ENCODE assay signal across 8 cellular contexts in the genomic region with DNA sequence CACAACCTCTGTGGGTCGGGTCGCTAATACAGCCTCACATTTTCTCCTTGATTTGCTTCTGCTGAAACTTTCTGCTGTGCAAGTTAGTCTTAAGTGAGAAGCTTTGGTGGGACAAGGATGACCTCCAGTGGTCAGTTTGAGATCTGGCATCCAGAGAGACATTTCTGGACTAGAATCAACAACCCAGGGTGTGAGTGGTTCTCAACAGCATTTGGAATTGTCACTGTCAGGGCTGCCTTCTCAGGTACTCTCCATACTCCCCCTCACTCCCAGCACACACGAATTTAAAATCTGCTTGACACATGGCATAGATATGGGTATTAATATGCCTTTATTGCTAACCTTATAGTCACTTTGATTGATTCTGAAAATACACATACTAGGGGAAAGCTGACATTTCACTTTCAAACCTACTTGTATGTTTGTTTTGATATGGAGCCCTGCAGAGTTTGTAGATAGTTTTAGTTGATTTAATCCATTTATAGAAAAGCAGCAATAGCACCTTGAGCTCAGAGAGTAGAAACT. TPM values are rescaled to one million over a fixed set of nuclear protein-coding genes. Genes with fewer than 3 reads are reported as not detected.
DNase-seq lines count a peak whose midpoint lies in the region; ATAC-seq, FAIRE-seq and TF ChIP-seq lines count a peak whose summit lies in the region.

No MANE protein-coding gene starts in this region.

- TF ChIP-seq POLR2A in A549 (IDR thresholded peaks at IDR 0.05; ENCODE audit: low read length) (no peak), GM12892 (IDR thresholded peaks at IDR 0.05; ENCODE audit: low read depth, low read length) (no peak)

- intact Hi-C loops in activated CD4-positive, alpha-beta T cell treated with anti-CD3 and anti-CD28 coated beads, Interleukin-2, amount 10 ng/mL, durations not matched to agents 24 days and 14 days (cut with micrococcal nuclease): loop anchor here (1.0 kb wide), 2 partner anchors 60 to 243 kb away; no protein-coding TSS in a partner anchor

- WGBS in A549 (ENCODE audit: missing lambda C conversion rate): under 1% methylated on average over 3 of the region's 3 CpGs

- FAIRE-seq in A549 (lab: Jason Lieb, UNC): peak; percentile 32
- FAIRE-seq in GM12892 (lab: Jason Lieb, UNC): peak; percentile 27

- peak; percentile 78 to 83 for DNase-seq in A549 (ENCODE audit: low read depth in 1 of 2, low spot score in 1 of 2)
- no peak for DNase-seq in GM12892 (ENCODE audit: insufficient read length)
- DNase-seq in NCI-H510A (lab: John Stamatoyannopoulos, UW): peak; percentile 49
- DNase-seq in activated CD4-positive, alpha-beta T cell treated with anti-CD3 and anti-CD28 coated beads, Interleukin-2, amount 10 ng/mL, durations not matched to agents 24 days and 14 days: peak; percentile 84
- DNase-seq in effector CD8-positive, alpha-beta T cell (lab: John Stamatoyannopoulos, UW): peak; percentile 12
- DNase-seq in lung microvascular endothelial cell (ENCODE audit: low read depth in 2 of 2): peak; percentile 75 to 83
- DNase-seq in stimulated activated effector memory CD8-positive, alpha-beta T cell treated with anti-CD3 and anti-CD28 coated beads, Interleukin-12 subunit alpha, Interleukin-12 subunit beta, amount 100 ng/mL, for 72 hours (ENCODE audit: low spot score in 2 of 2): peak; percentile 4 to 53

- no peaks in the 10 kb centered on the region for H3K4me1 Mint-ChIP-seq in activated CD4-positive, alpha-beta T cell treated with anti-CD3 and anti-CD28 coated beads, Interleukin-2, amount 10 ng/mL, durations not matched to agents 24 days and 14 days
- no peaks in the 10 kb centered on the region for H3K4me1 Mint-ChIP-seq in stimulated activated effector memory CD8-positive, alpha-beta T cell treated with anti-CD3 and anti-CD28 coated beads, Interleukin-12 subunit alpha, Interleukin-12 subunit beta, amount 100 ng/mL, for 72 hours

- no peak overlapping the region for H3K27ac Mint-ChIP-seq in activated CD4-positive, alpha-beta T cell treated with anti-CD3 and anti-CD28 coated beads, Interleukin-2, amount 10 ng/mL, durations not matched to agents 24 days and 14 days
- H3K27ac Mint-ChIP-seq in stimulated activated effector memory CD8-positive, alpha-beta T cell treated with anti-CD3 and anti-CD28 coated beads, Interleukin-12 subunit alpha, Interleukin-12 subunit beta, amount 100 ng/mL, for 72 hours: no peak overlapping the region

- H3K4me1 ChIP-seq in A549: no peaks in the 10 kb centered on the region

- no peaks in the 10 kb centered on the region for H3K36me3 Mint-ChIP-seq in activated CD4-positive, alpha-beta T cell treated with anti-CD3 and anti-CD28 coated beads, Interleukin-2, amount 10 ng/mL, durations not matched to agents 24 days and 14 days (ENCODE audit: low read depth)
- H3K36me3 Mint-ChIP-seq in stimulated activated effector memory CD8-positive, alpha-beta T cell treated with anti-CD3 and anti-CD28 coated beads, Interleukin-12 subunit alpha, Interleukin-12 subunit beta, amount 100 ng/mL, for 72 hours: no peaks in the 10 kb centered on the region

- no peak overlapping the region for H3K4me3 Mint-ChIP-seq in activated CD4-positive, alpha-beta T cell treated with anti-CD3 and anti-CD28 coated beads, Interleukin-2, amount 10 ng/mL, durations not matched to agents 24 days and 14 days
- no peak overlapping the region for H3K4me3 Mint-ChIP-seq in stimulated activated effector memory CD8-positive, alpha-beta T cell treated with anti-CD3 and anti-CD28 coated beads, Interleukin-12 subunit alpha, Interleukin-12 subunit beta, amount 100 ng/mL, for 72 hours

- ATAC-seq in A549: peak; percentile 86 to 95
- ATAC-seq in HG03342 (IDR thresholded peaks at IDR 0.05; ENCODE audit: unreplicated experiment): peak; percentile 76
- ATAC-seq in stimulated activated effector memory CD8-positive, alpha-beta T cell treated with anti-CD3 and anti-CD28 coated beads, Interleukin-12 subunit alpha, Interleukin-12 subunit beta, amount 100 ng/mL, for 72 hours: peak; percentile 67

- H3K27ac ChIP-seq in A549: no peak overlapping the region

- CTCF ChIA-PET in A549 (lab: Yijun Ruan, JAX): interaction anchor here (0.6 to 4.3 kb wide), 53 partner anchors 9 to 1269 kb away, joined by 3 to 56 read pairs (median 4); a partner anchor contains a TSS

- POLR2A ChIA-PET in A549 (lab: Yijun Ruan, JAX): no interaction called here

- peaks cover 15% of the 10 kb centered on the region for H3K27me3 Mint-ChIP-seq in activated CD4-positive, alpha-beta T cell treated with anti-CD3 and anti-CD28 coated beads, Interleukin-2, amount 10 ng/mL, durations not matched to agents 24 days and 14 days

- TF ChIP-seq EP300 in A549 (IDR thresholded peaks at IDR 0.05): no peak

- H3K9me3 ChIP-seq in A549: no peaks in the 10 kb centered on the region

- TF ChIP-seq CTCF in A549 (IDR thresholded peaks at IDR 0.05): peak; percentile 93

- H3K9me3 Mint-ChIP-seq in activated CD4-positive, alpha-beta T cell treated with anti-CD3 and anti-CD28 coated beads, Interleukin-2, amount 10 ng/mL, durations not matched to agents 24 days and 14 days: no peaks in the 10 kb centered on the region
- H3K9me3 Mint-ChIP-seq in stimulated activated effector memory CD8-positive, alpha-beta T cell treated with anti-CD3 and anti-CD28 coated beads, Interleukin-12 subunit alpha, Interleukin-12 subunit beta, amount 100 ng/mL, for 72 hours: no peaks in the 10 kb centered on the region

- peak; percentile 94 to 96 for TF ChIP-seq RAD21 in A549 (conservative IDR thresholded peaks at IDR 0.05 in 1 of 2, IDR thresholded peaks at IDR 0.05 in 1 of 2)

- H3K4me3 ChIP-seq in A549: no peak overlapping the region

- H3K4me2 ChIP-seq in A549: peak overlapping the region; percentile 28; the same call in 1 of the 3 replicates

TF ChIP-seq in A549, 52 proteins besides CTCF, POLR2A, EP300 and RAD21:
- TF ChIP-seq SMC3 (IDR thresholded peaks at IDR 0.05): peak; percentile 78
- TF ChIP-seq MAFK (IDR thresholded peaks at IDR 0.05; ENCODE audit: partially characterized antibody): no peak
- no peak for TF ChIP-seq HDAC2 (IDR thresholded peaks at IDR 0.05)
- TF ChIP-seq HOXB5 (CRISPR knock-in tag; IDR thresholded peaks at IDR 0.05): no peak
- TF ChIP-seq ZSCAN20 (CRISPR knock-in tag; IDR thresholded peaks at IDR 0.05): no peak
- TF ChIP-seq, protein P1, sequence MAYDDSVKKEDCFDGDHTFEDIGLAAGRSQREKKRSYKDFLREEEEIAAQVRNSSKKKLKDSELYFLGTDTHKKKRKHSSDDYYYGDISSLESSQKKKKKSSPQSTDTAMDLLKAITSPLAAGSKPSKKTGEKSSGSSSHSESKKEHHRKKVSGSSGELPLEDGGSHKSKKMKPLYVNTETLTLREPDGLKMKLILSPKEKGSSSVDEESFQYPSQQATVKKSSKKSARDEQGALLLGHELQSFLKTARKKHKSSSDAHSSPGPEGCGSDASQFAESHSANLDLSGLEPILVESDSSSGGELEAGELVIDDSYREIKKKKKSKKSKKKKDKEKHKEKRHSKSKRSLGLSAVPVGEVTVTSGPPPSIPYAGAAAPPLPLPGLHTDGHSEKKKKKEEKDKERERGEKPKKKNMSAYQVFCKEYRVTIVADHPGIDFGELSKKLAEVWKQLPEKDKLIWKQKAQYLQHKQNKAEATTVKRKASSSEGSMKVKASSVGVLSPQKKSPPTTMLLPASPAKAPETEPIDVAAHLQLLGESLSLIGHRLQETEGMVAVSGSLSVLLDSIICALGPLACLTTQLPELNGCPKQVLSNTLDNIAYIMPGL (CRISPR knock-in tag; IDR thresholded peaks at IDR 0.05; ENCODE audit: borderline replicate concordance): no peak
- TF ChIP-seq MYC (IDR thresholded peaks at IDR 0.05; ENCODE audit: borderline replicate concordance, low read length): no peak
TF ChIP-seq in A549: peak in this region for 1.

RNA-seq across cellular contexts. Expression of a gene that starts 13.2 kb away (rescaled TPM):
- polyA plus RNA-seq in A549 (2011; rRNA removed) (not detected in 2 replicates), A549 (2017; fragmentation: RNase III; extraction: RNeasy Plus Mini Kit Qiagen cat#74134 plus additional on column Dnase treatment) (not detected in 3 replicates)
- not detected in 2 replicates for polyA plus RNA-seq in A549 (2012; cell fraction: cytosol; rRNA removed)
- not detected in 2 replicates for polyA plus RNA-seq in A549 (2012; cell fraction: nucleus; rRNA removed)
- polyA minus RNA-seq in A549 (2011; rRNA and poly(A)+ RNA removed): not detected in 2 replicates
- not detected for polyA plus RNA-seq in GM12892 (2012; ENCODE audit: missing spikeins)
- total RNA-seq in activated CD4-positive, alpha-beta T cell treated with anti-CD3 and anti-CD28 coated beads, Interleukin-2, amount 10 ng/mL, durations not matched to agents 24 days and 14 days: not detected in 2 replicates
- total RNA-seq in lung microvascular endothelial cell: not detected in 2 replicates

RNA-seq across cellular contexts. Expression of a gene that starts 31.5 kb away (rescaled TPM):
- polyA plus RNA-seq in A549 (2011; rRNA removed) (128 and 216 TPM in 2 replicates), A549 (2017; fragmentation: RNase III; extraction: RNeasy Plus Mini Kit Qiagen cat#74134 plus additional on column Dnase treatment) (166 to 185 TPM (median 178 TPM) in 3 replicates)
- 48.8 and 70.9 TPM in 2 replicates for polyA plus RNA-seq in A549 (2012; cell fraction: cytosol; rRNA removed)
- 22.0 and 33.0 TPM in 2 replicates for polyA plus RNA-seq in A549 (2012; cell fraction: nucleus; rRNA removed)
- 20.8 and 26.4 TPM in 2 replicates for polyA minus RNA-seq in A549 (2011; rRNA and poly(A)+ RNA removed)
- 126 TPM for polyA plus RNA-seq in GM12892 (2012; ENCODE audit: missing spikeins)
- total RNA-seq in activated CD4-positive, alpha-beta T cell treated with anti-CD3 and anti-CD28 coated beads, Interleukin-2, amount 10 ng/mL, durations not matched to agents 24 days and 14 days: 132 and 134 TPM in 2 replicates
- total RNA-seq in lung microvascular endothelial cell: 26.4 and 27.2 TPM in 2 replicates
